In the genomic region with DNA sequence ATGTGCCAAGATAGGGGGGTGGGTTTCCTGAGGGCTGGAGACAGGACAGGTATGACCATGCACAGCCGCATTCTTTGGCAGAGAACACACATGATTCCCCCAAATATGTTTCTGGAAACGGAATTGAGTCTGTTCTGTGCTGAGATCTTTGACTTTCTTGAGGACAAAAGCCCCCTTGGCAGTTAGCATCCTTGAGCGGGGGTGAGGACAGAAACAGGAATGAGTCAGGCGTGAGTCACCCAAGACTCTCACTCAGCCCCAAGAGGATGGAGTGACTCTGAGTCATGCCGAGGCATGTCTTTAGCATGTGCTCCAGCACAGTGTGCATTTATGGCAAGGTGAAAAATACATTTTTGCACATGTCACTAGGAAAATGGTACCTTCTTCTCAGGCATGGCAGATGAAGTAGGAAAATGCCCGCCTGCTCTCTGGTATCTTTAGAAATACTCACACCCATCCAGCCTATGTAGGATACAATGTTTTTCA, we compare ENCODE assay signal across 8 cellular contexts. TPM values are rescaled to one million over a fixed set of nuclear protein-coding genes. Genes with fewer than 3 reads are reported as not detected.
DNase-seq lines count a peak whose midpoint lies in the region; ATAC-seq lines count a peak whose summit lies in the region.

No MANE protein-coding gene starts in this region.

- peak overlapping the region; percentile 2 to 100 (median 75); a peak in 21 of 22 replicates for H3K27ac ChIP-seq in BLaER1 treated with 17β-estradiol and CSF1 and Interleukin-3, amounts not matched to agents 10 nM and 100 nM
- H3K27ac ChIP-seq in caudate nucleus (ENCODE audit: low read depth, low read length), result peak overlapping the region; percentile 90
- H3K27ac ChIP-seq in mesodermal cell (ENCODE audit: low read depth, low read length, severe bottlenecking), result peak overlapping the region; percentile 75

- H3K9me3 Mint-ChIP-seq in stimulated activated memory B cell treated with anti-CD40 and anti-IgM and Interleukin-4, amounts not matched to agents 10 μg/mL and 1 μg/mL and 100 μg/mL, for 72 hours, result no peaks in the 10 kb centered on the region

- H3K27ac Mint-ChIP-seq in stimulated activated memory B cell treated with anti-CD40 and anti-IgM and Interleukin-4, amounts not matched to agents 10 μg/mL and 1 μg/mL and 100 μg/mL, for 72 hours, result peak overlapping the region; percentile 87

- peak overlapping the region; percentile 68 to 86 (median 71) for H3K4me2 ChIP-seq in BLaER1 treated with 17β-estradiol and CSF1 and Interleukin-3, amounts not matched to agents 10 nM and 100 nM

- H3K4me3 ChIP-seq in BLaER1 treated with 17β-estradiol and CSF1 and Interleukin-3, amounts not matched to agents 10 nM and 100 nM, result no peak overlapping the region
- H3K4me3 ChIP-seq in mesodermal cell (ENCODE audit: extremely low read depth, insufficient read depth, low read length, poor library complexity, severe bottlenecking), result no peak overlapping the region

- no peak overlapping the region for H3K4me3 Mint-ChIP-seq in stimulated activated memory B cell treated with anti-CD40 and anti-IgM and Interleukin-4, amounts not matched to agents 10 μg/mL and 1 μg/mL and 100 μg/mL, for 72 hours

- DNase-seq in activated CD4-positive, CD25-positive, alpha-beta regulatory T cell treated with anti-CD3 and anti-CD28 coated beads, Interleukin-2, amount 50 U/mL, for 16 hours (ENCODE audit: low read depth, low spot score), result peak; percentile 68
- DNase-seq in caudate nucleus (lab: John Stamatoyannopoulos, UW) (peak in 46 of 61 donors; percentile 8 to 94 (median 52)), COLO668 (lab: John Stamatoyannopoulos, UW; ENCODE audit: unreplicated experiment) (no peak)

- no peaks in the 10 kb centered on the region for H3K27me3 Mint-ChIP-seq in stimulated activated memory B cell treated with anti-CD40 and anti-IgM and Interleukin-4, amounts not matched to agents 10 μg/mL and 1 μg/mL and 100 μg/mL, for 72 hours

- peaks cover 11% of the 10 kb centered on the region for H3K36me3 Mint-ChIP-seq in stimulated activated memory B cell treated with anti-CD40 and anti-IgM and Interleukin-4, amounts not matched to agents 10 μg/mL and 1 μg/mL and 100 μg/mL, for 72 hours

- ATAC-seq in GM19463 (IDR thresholded peaks at IDR 0.05; ENCODE audit: unreplicated experiment) (peak; percentile 86), HG03575 (IDR thresholded peaks at IDR 0.05; ENCODE audit: extremely low read depth, insufficient number of reproducible peaks, low FRiP score, unreplicated experiment) (peak; percentile 55)
- peak; percentile 99 for ATAC-seq in stimulated activated memory B cell treated with anti-CD40 and anti-IgM and Interleukin-4, amounts not matched to agents 10 μg/mL and 1 μg/mL and 100 μg/mL, for 72 hours

- H3K9ac ChIP-seq in BLaER1 treated with 17β-estradiol and CSF1 and Interleukin-3, amounts not matched to agents 10 nM and 100 nM, result peak overlapping the region in 9 of 11 experiments; percentile 18 to 77 (median 57); a peak in 16 of 22 replicates

- H3K4me1 Mint-ChIP-seq in stimulated activated memory B cell treated with anti-CD40 and anti-IgM and Interleukin-4, amounts not matched to agents 10 μg/mL and 1 μg/mL and 100 μg/mL, for 72 hours, result peaks cover 81% of the 10 kb centered on the region

- H3K4me1 ChIP-seq in BLaER1 treated with 17β-estradiol and CSF1 and Interleukin-3, amounts not matched to agents 10 nM and 100 nM, result peaks cover 77 to 100% (median 99%) of the 10 kb centered on the region in 10 experiments
- H3K4me1 ChIP-seq in mesodermal cell (ENCODE audit: control insufficient read depth, insufficient read depth, low read length, poor library complexity, severe bottlenecking), result peaks cover 57% of the 10 kb centered on the region

- 0 out of 22 replicates have a peak, but pooled peaks cover 0 to 3% (median 0%) of the 10 kb centered on the region in 11 experiments for H3K9me3 ChIP-seq in BLaER1 treated with 17β-estradiol and CSF1 and Interleukin-3, amounts not matched to agents 10 nM and 100 nM (replicated peaks in 1 of 11)
- no peaks in the 10 kb centered on the region for H3K9me3 ChIP-seq in mesodermal cell (ENCODE audit: control insufficient read depth, low read length)

- no peaks in the 10 kb centered on the region; a peak in 1 of 22 replicates for H4K20me1 ChIP-seq in BLaER1 treated with 17β-estradiol and CSF1 and Interleukin-3, amounts not matched to agents 10 nM and 100 nM

- 62 to 68% methylated on average over 4 to 5 of the region's 6 CpGs for WGBS in mesodermal cell (ENCODE audit: insufficient coverage in 2 of 2), 2 experiments

- no peaks in the 10 kb centered on the region for H3K27me3 ChIP-seq in BLaER1 treated with 17β-estradiol and CSF1 and Interleukin-3, amounts not matched to agents 10 nM and 100 nM

- peaks cover 0 to 98% (median 46%) of the 10 kb centered on the region in 11 experiments; a peak in 13 of 22 replicates for H3K36me3 ChIP-seq in BLaER1 treated with 17β-estradiol and CSF1 and Interleukin-3, amounts not matched to agents 10 nM and 100 nM
- no peaks in the 10 kb centered on the region for H3K36me3 ChIP-seq in mesodermal cell (ENCODE audit: control insufficient read depth, insufficient read depth, low read length)

RNA-seq across cellular contexts. Expression of gene DAD1, which starts 52.1 kb away (rescaled TPM):
- 318 TPM for polyA plus RNA-seq in mesodermal cell (2013, experiment 1 of 2)
- 281 TPM for polyA plus RNA-seq in mesodermal cell (2013, experiment 2 of 2)
